8 cellular contexts compared by ENCODE assay signal in genomic region chr11:47564933-47565339, GRCh38. TPM values are rescaled to one million over a fixed set of nuclear protein-coding genes. Genes with fewer than 3 reads are reported as not detected.
DNase-seq lines count a peak whose midpoint lies in the region; ATAC-seq and TF ChIP-seq lines count a peak whose summit lies in the region.

No MANE protein-coding gene starts in this region.

- peaks cover 44% of the 10 kb centered on the region for H3K79me2 ChIP-seq in GM23248 (ENCODE audit: insufficient read depth)

- no peak for DNase-seq in GM23248
- DNase-seq in activated CD4-positive, alpha-beta memory T cell treated with anti-CD3 and anti-CD28 coated beads for 36 hours = no peak
- no peak for DNase-seq in left ventricle myocardium inferior
- DNase-seq in stimulated activated effector memory CD8-positive, alpha-beta T cell treated with anti-CD3 and anti-CD28 coated beads, Interleukin-12 subunit alpha, Interleukin-12 subunit beta, amount 100 ng/mL, for 72 hours (ENCODE audit: low spot score in 2 of 2) = peak in 1 of 2 donors; percentile 3
- DNase-seq in NOMO-1 treated with dmso at 0.1 percent for 144 hours (lab: John Stamatoyannopoulos, UW; ENCODE audit: unreplicated experiment) = no peak
- DNase-seq in glomerular visceral epithelial cell (ENCODE audit: extremely low spot score) = no peak

- WGBS in GM23248 (ENCODE audit: low coverage in 1 of 2, low lambda C conversion rate in 2 of 2, missing lambda C conversion rate in 2 of 2), 2 experiments = 14 to 23% methylated on average over 9 to 11 of the region's 11 CpGs

- H3K4me1 ChIP-seq in GM23248 (ENCODE audit: insufficient read depth) = peaks cover 9% of the 10 kb centered on the region; the same call in 1 of the 2 replicates
- H3K4me1 ChIP-seq in left ventricle myocardium inferior = peaks cover 24% of the 10 kb centered on the region

- H3K4me1 Mint-ChIP-seq in activated CD4-positive, alpha-beta memory T cell treated with anti-CD3 and anti-CD28 coated beads for 36 hours (ENCODE audit: low read depth) = peaks cover 29% of the 10 kb centered on the region
- H3K4me1 Mint-ChIP-seq in stimulated activated effector memory CD8-positive, alpha-beta T cell treated with anti-CD3 and anti-CD28 coated beads, Interleukin-12 subunit alpha, Interleukin-12 subunit beta, amount 100 ng/mL, for 72 hours = peaks cover 7% of the 10 kb centered on the region

- peak overlapping the region; percentile 76 for H3K4me3 Mint-ChIP-seq in activated CD4-positive, alpha-beta memory T cell treated with anti-CD3 and anti-CD28 coated beads for 36 hours
- H3K4me3 Mint-ChIP-seq in stimulated activated effector memory CD8-positive, alpha-beta T cell treated with anti-CD3 and anti-CD28 coated beads, Interleukin-12 subunit alpha, Interleukin-12 subunit beta, amount 100 ng/mL, for 72 hours = peak overlapping the region; percentile 78

- H3K27me3 ChIP-seq in GM23248 (replicated peaks; ENCODE audit: insufficient read depth) (no peaks in the 10 kb centered on the region), left ventricle myocardium inferior (ENCODE audit: low read depth) (no peaks in the 10 kb centered on the region)

- no peaks in the 10 kb centered on the region for H3K9me2 ChIP-seq in GM23248 (ENCODE audit: insufficient read depth)

- H3K9me3 ChIP-seq in GM23248 (ENCODE audit: low read depth) (no peaks in the 10 kb centered on the region), left ventricle myocardium inferior (replicated peaks) (no peaks in the 10 kb centered on the region)

- peak overlapping the region; percentile 91 for H3K9ac ChIP-seq in GM23248

- TF ChIP-seq CTCF in 22Rv1 (IDR thresholded peaks at IDR 0.05) (no peak), left ventricle myocardium inferior (IDR thresholded peaks at IDR 0.05; ENCODE audit: borderline replicate concordance) (no peak)

- H3K4me3 ChIP-seq in GM23248 (peak overlapping the region; percentile 89), left ventricle myocardium inferior (peak overlapping the region; percentile 98)

- H3K36me3 ChIP-seq in GM23248 (ENCODE audit: low read depth) = no peaks in the 10 kb centered on the region
- peaks cover 6% of the 10 kb centered on the region for H3K36me3 ChIP-seq in left ventricle myocardium inferior

- peak overlapping the region; percentile 85 for H3K4me2 ChIP-seq in GM23248 (ENCODE audit: unreplicated experiment)

- H4K20me1 ChIP-seq in GM23248 (ENCODE audit: insufficient read depth) = no peaks in the 10 kb centered on the region

- POLR2A ChIA-PET in activated CD4-positive, alpha-beta memory T cell treated with anti-CD3 and anti-CD28 coated beads for 36 hours (lab: Charles Lee) = interaction anchor here (0.7 to 3.6 kb wide), 7 partner anchors 8 to 202 kb away, joined by 3 to 33 read pairs (median 4); partner anchors contain the start of genes AGBL2, CELF1, FNBP4 and KBTBD4

- H3K27me3 Mint-ChIP-seq in activated CD4-positive, alpha-beta memory T cell treated with anti-CD3 and anti-CD28 coated beads for 36 hours = no peaks in the 10 kb centered on the region

- H2AFZ ChIP-seq in GM23248 = peak overlapping the region; percentile 90

- H3K36me3 Mint-ChIP-seq in activated CD4-positive, alpha-beta memory T cell treated with anti-CD3 and anti-CD28 coated beads for 36 hours = peaks cover 4% of the 10 kb centered on the region
- peaks cover 12% of the 10 kb centered on the region for H3K36me3 Mint-ChIP-seq in stimulated activated effector memory CD8-positive, alpha-beta T cell treated with anti-CD3 and anti-CD28 coated beads, Interleukin-12 subunit alpha, Interleukin-12 subunit beta, amount 100 ng/mL, for 72 hours

- in situ Hi-C loops in GM23248 (cut with MboI) = no loop called here

- peak overlapping the region; percentile 72 for H3K27ac Mint-ChIP-seq in activated CD4-positive, alpha-beta memory T cell treated with anti-CD3 and anti-CD28 coated beads for 36 hours
- H3K27ac Mint-ChIP-seq in stimulated activated effector memory CD8-positive, alpha-beta T cell treated with anti-CD3 and anti-CD28 coated beads, Interleukin-12 subunit alpha, Interleukin-12 subunit beta, amount 100 ng/mL, for 72 hours = peak overlapping the region; percentile 92

- H3F3A ChIP-seq in GM23248 (ENCODE audit: insufficient read depth) = no peaks in the 10 kb centered on the region

- peak; percentile 3 for ATAC-seq in stimulated activated effector memory CD8-positive, alpha-beta T cell treated with anti-CD3 and anti-CD28 coated beads, Interleukin-12 subunit alpha, Interleukin-12 subunit beta, amount 100 ng/mL, for 72 hours
- no peak for ATAC-seq in GM18861 (IDR thresholded peaks at IDR 0.05; ENCODE audit: unreplicated experiment)

- intact Hi-C loops in activated CD4-positive, alpha-beta memory T cell treated with anti-CD3 and anti-CD28 coated beads for 36 hours (cut with micrococcal nuclease) = loop anchor here (1.0 kb wide), 1 partner anchor 12 kb away; the partner anchor contains the start of gene CELF1
- intact Hi-C loops in left ventricle myocardium inferior (cut with micrococcal nuclease) = no loop called here

- H3K27ac ChIP-seq in 22Rv1 (peak overlapping the region; percentile 84), GM23248 (no peak overlapping the region), left ventricle myocardium inferior (replicated peaks) (peak overlapping the region; percentile 82)

- H3K9me3 Mint-ChIP-seq in activated CD4-positive, alpha-beta memory T cell treated with anti-CD3 and anti-CD28 coated beads for 36 hours = no peaks in the 10 kb centered on the region
- no peaks in the 10 kb centered on the region for H3K9me3 Mint-ChIP-seq in stimulated activated effector memory CD8-positive, alpha-beta T cell treated with anti-CD3 and anti-CD28 coated beads, Interleukin-12 subunit alpha, Interleukin-12 subunit beta, amount 100 ng/mL, for 72 hours

- CTCF ChIA-PET in activated CD4-positive, alpha-beta memory T cell treated with anti-CD3 and anti-CD28 coated beads for 36 hours (lab: Charles Lee) = interaction anchor here (0.8 to 3.1 kb wide), 6 partner anchors 10 to 191 kb away, joined by 3 to 32 read pairs (median 4); partner anchors contain the start of genes CELF1 and SLC39A13

RNA-seq across cellular contexts. Expression of gene PTPMT1, which starts 0.5 kb away (rescaled TPM):
- total RNA-seq in GM23248 (2014; rRNA removed; shearing (Covaris generic)) = 68.7 and 90.2 TPM in 2 replicates
- polyA plus RNA-seq in GM23248 (2016; fragmentation: Nextera tagmentation; extraction: Ambion mirVana) = 78.4 and 82.2 TPM in 2 replicates
- total RNA-seq in activated CD4-positive, alpha-beta memory T cell treated with anti-CD3 and anti-CD28 coated beads for 36 hours = 10 to 100 TPM; 45.7 to 47.9 TPM
- total RNA-seq in left ventricle myocardium inferior = 23.6 TPM

RNA-seq across cellular contexts. Expression of gene CELF1, which starts 12.0 kb away (rescaled TPM):
- total RNA-seq in GM23248 (2014; rRNA removed; shearing (Covaris generic)) = 70.9 and 71.6 TPM in 2 replicates
- 51.7 and 52.0 TPM in 2 replicates for polyA plus RNA-seq in GM23248 (2016; fragmentation: Nextera tagmentation; extraction: Ambion mirVana)
- total RNA-seq in activated CD4-positive, alpha-beta memory T cell treated with anti-CD3 and anti-CD28 coated beads for 36 hours = 100 to 1,000 TPM; 103 to 115 TPM
- total RNA-seq in left ventricle myocardium inferior = 88.6 TPM

RNA-seq across cellular contexts. Expression of gene KBTBD4, which starts 13.8 kb away (rescaled TPM):
- total RNA-seq in GM23248 (2014; rRNA removed; shearing (Covaris generic)) = 26.6 and 35.5 TPM in 2 replicates
- polyA plus RNA-seq in GM23248 (2016; fragmentation: Nextera tagmentation; extraction: Ambion mirVana) = 16.8 and 18.4 TPM in 2 replicates
- 10 to 100 TPM; 18.7 to 18.8 TPM for total RNA-seq in activated CD4-positive, alpha-beta memory T cell treated with anti-CD3 and anti-CD28 coated beads for 36 hours
- 14.2 TPM for total RNA-seq in left ventricle myocardium inferior

RNA-seq across cellular contexts. Expression of gene NDUFS3, which starts 13.9 kb away (rescaled TPM):
- 52.5 and 80.8 TPM in 2 replicates for total RNA-seq in GM23248 (2014; rRNA removed; shearing (Covaris generic))
- 74.4 and 84.6 TPM in 2 replicates for polyA plus RNA-seq in GM23248 (2016; fragmentation: Nextera tagmentation; extraction: Ambion mirVana)
- 10 to 100 TPM; 94.0 to 94.4 TPM for total RNA-seq in activated CD4-positive, alpha-beta memory T cell treated with anti-CD3 and anti-CD28 coated beads for 36 hours
- 296 TPM for total RNA-seq in left ventricle myocardium inferior

RNA-seq across cellular contexts. Expression of gene FAM180B, which starts 21.5 kb away (rescaled TPM):
- total RNA-seq in GM23248 (2014; rRNA removed; shearing (Covaris generic)) = not detected in 2 replicates
- not detected in 2 replicates for polyA plus RNA-seq in GM23248 (2016; fragmentation: Nextera tagmentation; extraction: Ambion mirVana)
- not detected for total RNA-seq in activated CD4-positive, alpha-beta memory T cell treated with anti-CD3 and anti-CD28 coated beads for 36 hours
- total RNA-seq in left ventricle myocardium inferior = 0.22 TPM
